16 cellular contexts compared by ENCODE assay signal in genomic region chr1:32342704-32343103, GRCh38. TPM values are rescaled to one million over a fixed set of nuclear protein-coding genes. Genes with fewer than 3 reads are reported as not detected.
DNase-seq lines count a peak whose midpoint lies in the region; ATAC-seq and TF ChIP-seq lines count a peak whose summit lies in the region.
"Had no signal": no experiment of that assay in that cellular context is flagged by ENCODE, and none has a peak within 500 bp of the region (broad histone marks: within the 10 kb centered on the region; RNA-seq: fewer than 3 reads in every experiment).

No MANE protein-coding gene starts in this region.

- ATAC-seq in CD8-positive, alpha-beta T cell: no peak
- ATAC-seq in GM21528 (IDR thresholded peaks at IDR 0.05; ENCODE audit: low FRiP score, unreplicated experiment): no peak
- ATAC-seq: Panc1 had no signal

- H3K9me3 ChIP-seq in CD8-positive, alpha-beta T cell (ENCODE audit: low read length): no peaks in the 10 kb centered on the region

- peaks cover 39% of the 10 kb centered on the region for H3K4me1 Mint-ChIP-seq in activated CD4-positive, alpha-beta T cell treated with anti-CD3 and anti-CD28 coated beads, Interleukin-2, amount 10 ng/mL, durations not matched to agents 7 days and 5 days
- peaks cover 33% of the 10 kb centered on the region for H3K4me1 Mint-ChIP-seq in CD8-positive, alpha-beta T cell (ENCODE audit: low read depth)

- CTCF ChIA-PET in activated CD4-positive, alpha-beta T cell treated with anti-CD3 and anti-CD28 coated beads, Interleukin-2, amount 10 ng/mL, durations not matched to agents 7 days and 5 days (lab: Charles Lee): interaction anchor here (0.8 to 1.2 kb wide), 2 partner anchors 8 to 95 kb away, joined by 3 to 4 read pairs; no protein-coding TSS in a partner anchor
- CTCF ChIA-PET in CD8-positive, alpha-beta T cell (lab: Charles Lee): interaction anchor here (0.9 to 1.4 kb wide), 2 partner anchors 11 to 30 kb away, joined by 3 read pairs; no protein-coding TSS in a partner anchor

- POLR2A ChIA-PET in activated CD4-positive, alpha-beta T cell treated with anti-CD3 and anti-CD28 coated beads, Interleukin-2, amount 10 ng/mL, durations not matched to agents 7 days and 5 days (lab: Charles Lee): interaction anchor here (0.6 kb wide), 1 partner anchor 133 kb away, joined by 3 read pairs; no protein-coding TSS in a partner anchor
- POLR2A ChIA-PET in CD8-positive, alpha-beta T cell (lab: Charles Lee): no interaction called here

- H3K9me3 Mint-ChIP-seq in activated CD4-positive, alpha-beta T cell treated with anti-CD3 and anti-CD28 coated beads, Interleukin-2, amount 10 ng/mL, durations not matched to agents 7 days and 5 days: no peaks in the 10 kb centered on the region
- H3K9me3 Mint-ChIP-seq in CD8-positive, alpha-beta T cell: no peaks in the 10 kb centered on the region

- no peaks in the 10 kb centered on the region for H3K27me3 ChIP-seq in CD8-positive, alpha-beta T cell (ENCODE audit: insufficient read depth, low read length)

- intact Hi-C loops in CD8-positive, alpha-beta T cell (cut with DNase I, micrococcal nuclease): no loop called here

- peaks cover 4% of the 10 kb centered on the region for H3K27me3 Mint-ChIP-seq in activated CD4-positive, alpha-beta T cell treated with anti-CD3 and anti-CD28 coated beads, Interleukin-2, amount 10 ng/mL, durations not matched to agents 7 days and 5 days
- H3K27me3 Mint-ChIP-seq in CD8-positive, alpha-beta T cell (ENCODE audit: low read depth): no peaks in the 10 kb centered on the region

- H3K4me3 ChIP-seq in CD8-positive, alpha-beta T cell (ENCODE audit: low read depth, low read length): no peak overlapping the region
- H3K4me3 ChIP-seq: SK-N-MC had no signal

- peaks cover 21% of the 10 kb centered on the region for H3K4me1 ChIP-seq in CD8-positive, alpha-beta T cell (ENCODE audit: insufficient read depth, low read length)

- H3K27ac ChIP-seq in CD8-positive, alpha-beta T cell (ENCODE audit: low read depth, low read length): no peak overlapping the region
- peak overlapping the region; percentile 47 for H3K27ac ChIP-seq in cingulate gyrus (ENCODE audit: low read depth, low read length)
- H3K27ac ChIP-seq: C4-2B, SK-N-MC had no signal

- DNase-seq in activated CD4-positive, alpha-beta T cell treated with anti-CD3 and anti-CD28 coated beads, Interleukin-2, amount 10 ng/mL, durations not matched to agents 7 days and 5 days: no peak
- DNase-seq in activated CD4-positive, alpha-beta T cell treated with anti-CD3 and anti-CD28 coated beads, Interleukin-2, amount 50 U/mL, for 48 hours: no peak
- DNase-seq in CD8-positive, alpha-beta T cell: peak in 1 of 7 experiments; percentile 18
- DNase-seq in DMS53 treated with DMSO at 0.1 percent for 48 hours (lab: John Stamatoyannopoulos, UW; ENCODE audit: unreplicated experiment): no peak
- DNase-seq: GOT3, MM.1S, NCI-H1092 treated with DMSO at 0.1 percent for 48 hours, NCI-H1694, NCI-H2107, NCI-H2227 treated with DMSO at 0.1 percent for 48 hours, NCI-H524 treated with DMSO at 0.1 percent for 48 hours had no signal

- H3K36me3 ChIP-seq in CD8-positive, alpha-beta T cell (ENCODE audit: insufficient read depth, low read length): no peaks in the 10 kb centered on the region

- TF ChIP-seq CTCF in CD8-positive, alpha-beta T cell (IDR thresholded peaks at IDR 0.05): no peak

- peak overlapping the region; percentile 63 for H3K27ac Mint-ChIP-seq in activated CD4-positive, alpha-beta T cell treated with anti-CD3 and anti-CD28 coated beads, Interleukin-2, amount 10 ng/mL, durations not matched to agents 7 days and 5 days
- no peak overlapping the region for H3K27ac Mint-ChIP-seq in CD8-positive, alpha-beta T cell

- H3K4me3 Mint-ChIP-seq in activated CD4-positive, alpha-beta T cell treated with anti-CD3 and anti-CD28 coated beads, Interleukin-2, amount 10 ng/mL, durations not matched to agents 7 days and 5 days: no peak overlapping the region
- peak overlapping the region; percentile 38 for H3K4me3 Mint-ChIP-seq in CD8-positive, alpha-beta T cell

- H3K36me3 Mint-ChIP-seq in activated CD4-positive, alpha-beta T cell treated with anti-CD3 and anti-CD28 coated beads, Interleukin-2, amount 10 ng/mL, durations not matched to agents 7 days and 5 days (ENCODE audit: low read depth): no peaks in the 10 kb centered on the region
- no peaks in the 10 kb centered on the region for H3K36me3 Mint-ChIP-seq in CD8-positive, alpha-beta T cell

RNA-seq across cellular contexts. Expression of gene MARCKSL1, which starts 6.7 kb away (rescaled TPM):
- total RNA-seq in activated CD4-positive, alpha-beta T cell treated with anti-CD3 and anti-CD28 coated beads, Interleukin-2, amount 10 ng/mL, durations not matched to agents 7 days and 5 days: 10 to 100 TPM; 31.0 to 31.6 TPM
- total RNA-seq in CD8-positive, alpha-beta T cell: 10 to 100 TPM; 30.5 to 30.7 TPM

RNA-seq across cellular contexts. Expression of gene FAM229A, which starts 19.6 kb away (rescaled TPM):
- 1 to 10 TPM; 8.2 to 8.5 TPM for total RNA-seq in activated CD4-positive, alpha-beta T cell treated with anti-CD3 and anti-CD28 coated beads, Interleukin-2, amount 10 ng/mL, durations not matched to agents 7 days and 5 days
- 10 to 100 TPM; 29.9 to 36.0 TPM for total RNA-seq in CD8-positive, alpha-beta T cell

RNA-seq across cellular contexts. Expression of gene TSSK3, which starts 19.6 kb away (rescaled TPM):
- 1 to 10 TPM; 1.5 to 2.2 TPM for total RNA-seq in activated CD4-positive, alpha-beta T cell treated with anti-CD3 and anti-CD28 coated beads, Interleukin-2, amount 10 ng/mL, durations not matched to agents 7 days and 5 days
- under 1 TPM; 0.22 to 0.42 TPM for total RNA-seq in CD8-positive, alpha-beta T cell

RNA-seq across cellular contexts. Expression of gene HDAC1, which starts 50.8 kb away (rescaled TPM):
- total RNA-seq in activated CD4-positive, alpha-beta T cell treated with anti-CD3 and anti-CD28 coated beads, Interleukin-2, amount 10 ng/mL, durations not matched to agents 7 days and 5 days: 100 to 1,000 TPM; 226 to 230 TPM
- total RNA-seq in CD8-positive, alpha-beta T cell: 10 to 100 TPM; 57.8 to 61.4 TPM

RNA-seq across cellular contexts. Expression of gene BSDC1, which starts 51.5 kb away (rescaled TPM):
- 10 to 100 TPM; 42.9 to 44.6 TPM for total RNA-seq in activated CD4-positive, alpha-beta T cell treated with anti-CD3 and anti-CD28 coated beads, Interleukin-2, amount 10 ng/mL, durations not matched to agents 7 days and 5 days
- total RNA-seq in CD8-positive, alpha-beta T cell: 100 to 1,000 TPM; 189 to 201 TPM
